23 cellular contexts compared by ENCODE assay signal in genomic region chr11:3370268-3370870, GRCh38. TPM values are rescaled to one million over a fixed set of nuclear protein-coding genes. Genes with fewer than 3 reads are reported as not detected.
DNase-seq lines count a peak whose midpoint lies in the region; ATAC-seq, FAIRE-seq and TF ChIP-seq lines count a peak whose summit lies in the region.
"Had no signal": no experiment of that assay in that cellular context is flagged by ENCODE, and none has a peak within 500 bp of the region (broad histone marks: within the 10 kb centered on the region; RNA-seq: fewer than 3 reads in every experiment).

No MANE protein-coding gene starts in this region.

- intact Hi-C loops in testis (cut with DNase I; ENCODE audit: low total_unique reads), result no loop called here

- H3K9me2 ChIP-seq in Karpas-422 (replicated peaks; ENCODE audit: insufficient read depth, low read length), result no peaks in the 10 kb centered on the region

- peaks cover 91% of the 10 kb centered on the region for H3K36me3 Mint-ChIP-seq in endodermal cell (ENCODE audit: low read depth)

- H3K4me1 ChIP-seq in A549 (no peaks in the 10 kb centered on the region), Karpas-422 (ENCODE audit: low read length) (no peaks in the 10 kb centered on the region), endodermal cell (ENCODE audit: control insufficient read depth, insufficient read depth, low read length) (no peaks in the 10 kb centered on the region), liver (ENCODE audit: control insufficient read depth in 4 of 4, insufficient read depth in 4 of 4, low read length in 3 of 4) (no peaks in the 10 kb centered on the region), testis (no peaks in the 10 kb centered on the region)
- H3K4me1 ChIP-seq: BE2C, Caco-2 had no signal

- DNase-seq in A549 (ENCODE audit: low read depth in 1 of 2, low spot score in 1 of 2) (no peak), Karpas-422 (peak; percentile 2), endodermal cell (no peak), frontal cortex (ENCODE audit: low spot score in 2 of 2) (no peak), RPMI8226 (no peak), MV-4-11 (lab: John Stamatoyannopoulos, UW) (no peak), testis (no peak)
- DNase-seq: BE2C; Caco-2; CD4-positive, CD25-positive, alpha-beta regulatory T cell; DMS 273 treated with DMSO at 0.1 percent for 48 hours; DMS79 treated with DMSO at 0.1 percent for 48 hours; H7; HFFc6; KBM-7; NCI-H1105 treated with DMSO at 0.1 percent for 48 hours; NCI-H2029 treated with DMSO at 0.1 percent for 48 hours; NCI-H2171; NCI-H345; NCI-H524; NCI-H774; NK-92 treated with Interleukin-12 subunit alpha and Interleukin-12 subunit beta, amount 100 ng/mL, for 24 hours had no signal

- no peak overlapping the region for H3K27ac Mint-ChIP-seq in endodermal cell
- H3K27ac Mint-ChIP-seq: CD4-positive, CD25-positive, alpha-beta regulatory T cell; HFFc6 had no signal

- TF ChIP-seq CTCF in A549 (IDR thresholded peaks at IDR 0.05), result no peak
- no peak for TF ChIP-seq CTCF in endodermal cell (conservative IDR thresholded peaks at IDR 0.05)
- no peak for TF ChIP-seq CTCF in liver (IDR thresholded peaks at IDR 0.05; ENCODE audit: low read depth, low read length, missing input control)
- no peak for TF ChIP-seq CTCF in testis (IDR thresholded peaks at IDR 0.05)

- peaks cover 1% of the 10 kb centered on the region for H3K4me1 Mint-ChIP-seq in endodermal cell

- H3K36me3 ChIP-seq in Karpas-422 (ENCODE audit: insufficient read depth, low read length) (peaks cover 97% of the 10 kb centered on the region), endodermal cell (ENCODE audit: control insufficient read depth, insufficient read depth, low read length) (peaks cover 99% of the 10 kb centered on the region), liver (ENCODE audit: control insufficient read depth in 4 of 4, insufficient read depth in 3 of 4, low read depth in 1 of 4, low read length in 3 of 4) (peaks cover 12 to 80% (median 76%) of the 10 kb centered on the region in 4 donors), testis (ENCODE audit: low read depth, missing control alignments) (no peaks in the 10 kb centered on the region)

- H3K9me3 Mint-ChIP-seq in endodermal cell, result peaks cover 30% of the 10 kb centered on the region

- H3K27me3 Mint-ChIP-seq in endodermal cell (ENCODE audit: insufficient read depth), result no peaks in the 10 kb centered on the region
- H3K27me3 Mint-ChIP-seq: CD4-positive, CD25-positive, alpha-beta regulatory T cell had no signal

- POLR2A ChIA-PET in A549 (lab: Yijun Ruan, JAX), result no interaction called here

- H3K4me3 ChIP-seq in A549 (no peak overlapping the region), Karpas-422 (ENCODE audit: low read length) (no peak overlapping the region), endodermal cell (ENCODE audit: low read length) (peak overlapping the region; percentile 24), liver (ENCODE audit: low read depth in 1 of 3, low read length in 3 of 3) (peak overlapping the region in 2 of 3 donors; percentile 2 to 3), testis (no peak overlapping the region)

- TF ChIP-seq POLR2A in A549 (IDR thresholded peaks at IDR 0.05; ENCODE audit: low read length) (no peak), testis (IDR thresholded peaks at IDR 0.05) (no peak)

- TF ChIP-seq RAD21 in A549 (conservative IDR thresholded peaks at IDR 0.05 in 1 of 2, IDR thresholded peaks at IDR 0.05 in 1 of 2) (no peak), liver (IDR thresholded peaks at IDR 0.05) (no peak)

- TF ChIP-seq EP300 in A549 (IDR thresholded peaks at IDR 0.05), result no peak

- no peaks in the 10 kb centered on the region for H3K27me3 ChIP-seq in Karpas-422 (ENCODE audit: low read length)
- no peaks in the 10 kb centered on the region for H3K27me3 ChIP-seq in endodermal cell (ENCODE audit: control insufficient read depth, insufficient read depth, low read length, poor library complexity, severe bottlenecking)
- no peaks in the 10 kb centered on the region for H3K27me3 ChIP-seq in liver (ENCODE audit: control insufficient read depth in 4 of 4, insufficient read depth in 4 of 4, low read length in 3 of 4)
- no peaks in the 10 kb centered on the region for H3K27me3 ChIP-seq in testis
- H3K27me3 ChIP-seq: BE2C had no signal

- no peaks in the 10 kb centered on the region for H4K20me1 ChIP-seq in Karpas-422 (ENCODE audit: insufficient read depth, low read depth, low read length)

- no peak overlapping the region for H3K27ac ChIP-seq in A549
- no peak overlapping the region for H3K27ac ChIP-seq in Karpas-422 (ENCODE audit: low read length)
- H3K27ac ChIP-seq in endodermal cell (ENCODE audit: low read depth, low read length), result no peak overlapping the region
- no peak overlapping the region for H3K27ac ChIP-seq in liver (ENCODE audit: low read depth in 1 of 2, low read length in 2 of 2)
- no peak overlapping the region for H3K27ac ChIP-seq in testis

- H3K4me3 Mint-ChIP-seq in endodermal cell, result no peak overlapping the region
- H3K4me3 Mint-ChIP-seq: CD4-positive, CD25-positive, alpha-beta regulatory T cell; HFFc6 had no signal

- CTCF ChIA-PET in A549 (lab: Yijun Ruan, JAX), result interaction anchor here (0.9 kb wide), 1 partner anchor 10 kb away, joined by 5 read pairs; no protein-coding TSS in a partner anchor

- H3K9ac ChIP-seq in Karpas-422 (ENCODE audit: low read length), result no peak overlapping the region
- no peak overlapping the region for H3K9ac ChIP-seq in endodermal cell (ENCODE audit: extremely low read depth, low read length, poor library complexity, severe bottlenecking)
- H3K9ac ChIP-seq in liver (ENCODE audit: low read depth in 1 of 2, low read length in 2 of 2), result no peak overlapping the region

- H2AFZ ChIP-seq in Karpas-422 (ENCODE audit: low read length), result no peak overlapping the region

- H3K4me2 ChIP-seq in A549 (no peak overlapping the region), Karpas-422 (ENCODE audit: low read depth, low read length, poor library complexity, severe bottlenecking) (no peak overlapping the region)

- ATAC-seq in A549, result no peak

- peaks cover 65% of the 10 kb centered on the region for H3K79me2 ChIP-seq in Karpas-422 (ENCODE audit: low read length)

- no peak for FAIRE-seq in A549 (lab: Jason Lieb, UNC)
- FAIRE-seq in frontal cortex (lab: Jason Lieb, UNC), result no peak

- 90% methylated on average over 9 of the region's 9 CpGs for WGBS in A549 (ENCODE audit: missing lambda C conversion rate)
- WGBS in endodermal cell (ENCODE audit: insufficient coverage in 1 of 2, insufficient read length in 1 of 2), 2 experiments, result 88 to 89% methylated on average over 8 to 9 of the region's 9 CpGs
- WGBS in liver, result 94% methylated on average over 9 of the region's 9 CpGs
- WGBS in testis, 2 donors, result 91 to 96% methylated on average over 9 of the region's 9 CpGs

- H3K9me3 ChIP-seq in A549 (peaks cover 92% of the 10 kb centered on the region), Karpas-422 (ENCODE audit: low read length) (peaks cover 50% of the 10 kb centered on the region), endodermal cell (ENCODE audit: control insufficient read depth, low read length) (peaks cover 73% of the 10 kb centered on the region), liver (ENCODE audit: control insufficient read depth in 4 of 4, low read length in 3 of 4) (peaks cover 15 to 64% (median 30%) of the 10 kb centered on the region in 4 donors), testis (no peaks in the 10 kb centered on the region)
- H3K9me3 ChIP-seq: BE2C had no signal

TF ChIP-seq in A549, 52 proteins besides CTCF, POLR2A, EP300 and RAD21:
- peak; percentile 81 for TF ChIP-seq MAFK (IDR thresholded peaks at IDR 0.05; ENCODE audit: partially characterized antibody)
- TF ChIP-seq, protein P1, sequence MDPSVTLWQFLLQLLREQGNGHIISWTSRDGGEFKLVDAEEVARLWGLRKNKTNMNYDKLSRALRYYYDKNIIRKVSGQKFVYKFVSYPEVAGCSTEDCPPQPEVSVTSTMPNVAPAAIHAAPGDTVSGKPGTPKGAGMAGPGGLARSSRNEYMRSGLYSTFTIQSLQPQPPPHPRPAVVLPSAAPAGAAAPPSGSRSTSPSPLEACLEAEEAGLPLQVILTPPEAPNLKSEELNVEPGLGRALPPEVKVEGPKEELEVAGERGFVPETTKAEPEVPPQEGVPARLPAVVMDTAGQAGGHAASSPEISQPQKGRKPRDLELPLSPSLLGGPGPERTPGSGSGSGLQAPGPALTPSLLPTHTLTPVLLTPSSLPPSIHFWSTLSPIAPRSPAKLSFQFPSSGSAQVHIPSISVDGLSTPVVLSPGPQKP (IDR thresholded peaks at IDR 0.05; ENCODE audit: low read depth, low read length), result no peak

TF ChIP-seq in liver, 16 proteins besides CTCF, POLR2A, EP300 and RAD21 (continues in another document):
- TF ChIP-seq NR2F2 (IDR thresholded peaks at IDR 0.05) (no peak), HNF4A (conservative IDR thresholded peaks at IDR 0.05) (no peak), TAF1 (conservative IDR thresholded peaks at IDR 0.05) (no peak), FOXA1 (IDR thresholded peaks at IDR 0.05) (no peak), YY1 (IDR thresholded peaks at IDR 0.05) (no peak), EGR1 (IDR thresholded peaks at IDR 0.05; ENCODE audit: low read depth in 2 of 2) (no peak)
- TF ChIP-seq, protein P2, sequence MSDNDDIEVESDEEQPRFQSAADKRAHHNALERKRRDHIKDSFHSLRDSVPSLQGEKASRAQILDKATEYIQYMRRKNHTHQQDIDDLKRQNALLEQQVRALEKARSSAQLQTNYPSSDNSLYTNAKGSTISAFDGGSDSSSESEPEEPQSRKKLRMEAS (IDR thresholded peaks at IDR 0.05), result no peak

RNA-seq across cellular contexts. Expression of gene ZNF195, which starts 8.6 kb away (rescaled TPM):
- 30.1 and 30.9 TPM in 2 replicates for polyA plus RNA-seq in A549 (2011; rRNA removed)
- polyA plus RNA-seq in A549 (2012; cell fraction: cytosol; rRNA removed), result 12.3 and 12.7 TPM in 2 replicates
- polyA plus RNA-seq in A549 (2012; cell fraction: nucleus; rRNA removed), result 21.7 and 25.3 TPM in 2 replicates
- polyA plus RNA-seq in A549 (2017; fragmentation: RNase III; extraction: RNeasy Plus Mini Kit Qiagen cat#74134 plus additional on column Dnase treatment), result 17.3 to 22.0 TPM (median 21.8 TPM) in 3 replicates
- 29.7 and 38.7 TPM in 2 replicates for polyA minus RNA-seq in A549 (2011; rRNA and poly(A)+ RNA removed)
- total RNA-seq in Karpas-422 (2014; rRNA removed; shearing (Covaris generic); ENCODE audit: low replicate concordance), result 24.1 and 79.6 TPM in 2 replicates
- total RNA-seq in endodermal cell, result 10 to 100 TPM; 47.2 to 65.1 TPM
- polyA plus RNA-seq in endodermal cell (2013, experiment 1 of 2), result 45.8 TPM
- 41.1 TPM for polyA plus RNA-seq in endodermal cell (2013, experiment 2 of 2)
- total RNA-seq in liver, result 10 to 100 TPM in 1 of 2 donors, 1 to 10 TPM in 1; 9.9 to 12.3 TPM
- polyA plus RNA-seq in liver, result 10 to 100 TPM in 1 of 2 donors, 1 to 10 TPM in 1; 4.3 to 12.4 TPM
- total RNA-seq in frontal cortex, result 45.7 TPM
- 10 to 100 TPM; 14.9 to 22.7 TPM for total RNA-seq in testis
- 4.6 TPM for polyA plus RNA-seq in testis (ENCODE audit: insufficient read depth, low read depth, low replicate concordance)

Comparison
In these comparisons a context has a peak if more than half of its experiments do, and no peak if none do; other contexts are left out.
1. H3K4me3 ChIP-seq: peak in endodermal cell (single experiment) and liver (2 of 3); none in A549 (single experiment), Karpas-422 (single experiment) and testis (0 of 2).